8 cellular contexts compared by ENCODE assay signal in genomic region chr4:48778431-48779094, GRCh38. TPM values are rescaled to one million over a fixed set of nuclear protein-coding genes. Genes with fewer than 3 reads are reported as not detected.
A peak's percentile ranks its signal among the peaks of the same experiment; 100 is the strongest.
DNase-seq lines count a peak whose midpoint lies in the region; ATAC-seq and TF ChIP-seq lines count a peak whose summit lies in the region.

No MANE protein-coding gene starts in this region.

- ATAC-seq in body of pancreas (no peak), right lobe of liver (no peak), HG02588 (IDR thresholded peaks at IDR 0.05; ENCODE audit: unreplicated experiment) (no peak), GM18502 (IDR thresholded peaks at IDR 0.05; ENCODE audit: poor library complexity, unreplicated experiment) (no peak), GM19455 (IDR thresholded peaks at IDR 0.05; ENCODE audit: unreplicated experiment) (no peak)

- H3K27ac ChIP-seq in body of pancreas, result peak overlapping the region; percentile 86 to 99 (median 92)
- H3K27ac ChIP-seq in right lobe of liver, result peak overlapping the region; percentile 86 to 96 (median 94)
- H3K27ac ChIP-seq in transverse colon, result peak overlapping the region; percentile 96 to 99 (median 98)

- TF ChIP-seq EP300 in transverse colon (IDR thresholded peaks at IDR 0.05; ENCODE audit: low read depth), result no peak

- peaks cover 30% of the 10 kb centered on the region for H3K4me1 ChIP-seq in body of pancreas
- peaks cover 0 to 22% (median 12%) of the 10 kb centered on the region in 4 donors for H3K4me1 ChIP-seq in right lobe of liver
- peaks cover 17 to 54% (median 33%) of the 10 kb centered on the region in 4 donors for H3K4me1 ChIP-seq in transverse colon

- H3K27me3 ChIP-seq in body of pancreas, result no peaks in the 10 kb centered on the region
- no peaks in the 10 kb centered on the region for H3K27me3 ChIP-seq in right lobe of liver
- no peaks in the 10 kb centered on the region for H3K27me3 ChIP-seq in transverse colon

- H3K4me3 ChIP-seq in body of pancreas (peak overlapping the region; percentile 88 to 98), right lobe of liver (peak overlapping the region; percentile 79 to 93 (median 87)), transverse colon (peak overlapping the region; percentile 67 to 97 (median 88))

- H3K9me3 ChIP-seq in body of pancreas (no peaks in the 10 kb centered on the region), right lobe of liver (no peaks in the 10 kb centered on the region), transverse colon (no peaks in the 10 kb centered on the region)

- H3K36me3 ChIP-seq in body of pancreas (replicated peaks in 1 of 2; ENCODE audit: insufficient read depth in 1 of 2, low read depth in 2 of 2) (no peaks in the 10 kb centered on the region), right lobe of liver (no peaks in the 10 kb centered on the region), transverse colon (no peaks in the 10 kb centered on the region)

- DNase-seq in ELR (ENCODE audit: low read depth) (peak; percentile 50), M059J (ENCODE audit: low read depth) (peak; percentile 48), body of pancreas (no peak), right lobe of liver (no peak), transverse colon (no peak)

- intact Hi-C loops in body of pancreas (cut with DNase I), result no loop called here
- intact Hi-C loops in right lobe of liver (cut with DNase I), result no loop called here
- intact Hi-C loops in transverse colon (cut with DNase I; ENCODE audit: low total_unique reads), result loop anchor here (2.0 kb wide), 1 partner anchor 52 kb away; the partner anchor contains the start of gene OCIAD1

- TF ChIP-seq CTCF in body of pancreas (IDR thresholded peaks at IDR 0.05) (no peak), right lobe of liver (IDR thresholded peaks at IDR 0.05) (no peak), transverse colon (IDR thresholded peaks at IDR 0.05) (no peak)

- 0% methylated on average over 8 of the region's 8 CpGs for WGBS in body of pancreas, 2 donors
- 2% methylated on average over 8 of the region's 8 CpGs for WGBS in right lobe of liver (ENCODE audit: insufficient coverage, low coverage, low lambda C conversion rate, missing lambda C conversion rate)
- 0 to 3% methylated on average over 6 to 8 of the region's 8 CpGs for WGBS in transverse colon (ENCODE audit: low coverage in 1 of 2), 2 donors

- no peak for TF ChIP-seq POLR2A in body of pancreas (IDR thresholded peaks at IDR 0.05)
- no peak for TF ChIP-seq POLR2A in right lobe of liver (IDR thresholded peaks at IDR 0.05)
- no peak for TF ChIP-seq POLR2A in transverse colon (IDR thresholded peaks at IDR 0.05)

- in situ Hi-C loops in transverse colon (cut with MboI; ENCODE audit: low pct_ligation_motif_present in 1 of 4, low pct_unique_long_range_greater_than_20kb in 1 of 4, low sequenced_read_pairs in 3 of 4), result loop anchor here in 2 of 4 donors (25.0 kb wide), 2 partner anchors 184 to 441 kb away; partner anchors contain the start of gene SLAIN2 (in 2 of the 2)

RNA-seq across cellular contexts. Expression of gene FRYL, which starts 1.5 kb away (rescaled TPM):
- total RNA-seq in M059J (2014; rRNA removed; shearing (Covaris generic)), result 46.7 and 70.4 TPM in 2 replicates
- total RNA-seq in body of pancreas (10 to 100 TPM; 29.7 to 47.0 TPM), right lobe of liver (10 to 100 TPM; 15.9 to 27.2 (median 23.3) TPM), transverse colon (100 to 1,000 TPM; 477 to 645 (median 545) TPM)

RNA-seq across cellular contexts. Expression of gene OCIAD1, which starts 52.3 kb away (rescaled TPM):
- total RNA-seq in M059J (2014; rRNA removed; shearing (Covaris generic)), result 165 and 173 TPM in 2 replicates
- 10 to 100 TPM; 57.4 to 85.4 TPM for total RNA-seq in body of pancreas
- total RNA-seq in right lobe of liver, result 100 to 1,000 TPM in 5 of 6 experiments, 10 to 100 TPM in 1; 94.8 to 120 (median 108) TPM
- 100 to 1,000 TPM; 104 to 264 (median 115) TPM for total RNA-seq in transverse colon

Comparison
In these comparisons a context has a peak if more than half of its experiments do, and no peak if none do; other contexts are left out.
1. DNase-seq: peak in ELR (single experiment) and M059J (single experiment); none in body of pancreas (0 of 4), right lobe of liver (0 of 3) and transverse colon (single experiment).
2. Peak in every context shown above with its lines, with median percentiles within 50 percentile points of each other: H3K27ac ChIP-seq and H3K4me3 ChIP-seq.